ENCODE assay signal across 15 cellular contexts in the genomic region with DNA sequence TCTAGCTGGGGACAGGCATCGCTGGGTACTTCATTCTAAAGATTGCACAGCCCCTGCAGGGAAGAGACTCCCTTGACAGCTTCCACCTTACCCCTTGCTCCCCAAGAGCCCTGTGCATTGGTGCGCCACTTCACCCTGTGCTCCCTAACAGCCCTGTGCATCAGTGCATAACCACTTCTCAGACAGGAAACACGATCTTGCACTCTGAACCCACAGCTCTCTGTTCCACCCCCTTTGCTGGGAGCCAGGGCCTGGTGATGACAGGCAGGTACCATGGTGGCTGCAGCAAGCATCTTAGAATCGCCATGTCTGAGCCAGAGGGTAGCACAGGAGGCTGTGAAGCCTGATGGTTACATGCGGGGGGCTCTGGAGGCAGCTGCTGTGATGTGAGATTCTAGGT. TPM values are rescaled to one million over a fixed set of nuclear protein-coding genes. Genes with fewer than 3 reads are reported as not detected.
A peak's percentile ranks its signal among the peaks of the same experiment; 100 is the strongest.
DNase-seq lines count a peak whose midpoint lies in the region; ATAC-seq and TF ChIP-seq lines count a peak whose summit lies in the region.
"Had no signal": no experiment of that assay in that cellular context is flagged by ENCODE, and none has a peak within 500 bp of the region (broad histone marks: within the 10 kb centered on the region; RNA-seq: fewer than 3 reads in every experiment).

No MANE protein-coding gene starts in this region.

- ATAC-seq in GM18868 (IDR thresholded peaks at IDR 0.05; ENCODE audit: unreplicated experiment): peak; percentile 76
- peak; percentile 58 for ATAC-seq in HG02588 (IDR thresholded peaks at IDR 0.05; ENCODE audit: unreplicated experiment)

- WGBS in lower leg skin, 2 donors: 75 to 94% methylated on average over 3 to 5 of the region's 5 CpGs

- DNase-seq in NAMALWA (ENCODE audit: low spot score): peak; percentile 38
- DNase-seq in renal cortical epithelial cell (ENCODE audit: low read depth): peak; percentile 28
- no peak for DNase-seq in SKM-1 (lab: John Stamatoyannopoulos, UW; ENCODE audit: unreplicated experiment)
- DNase-seq in lower leg skin (ENCODE audit: low spot score in 2 of 2): no peak
- DNase-seq in NCI-H526 treated with DMSO at 0.1 percent for 48 hours (lab: John Stamatoyannopoulos, UW): no peak
- DNase-seq: activated CD8-positive, alpha-beta memory T cell treated with anti-CD3 and anti-CD28 coated beads, Interleukin-2, amount 50 U/mL, for 4 hours; dermis blood vessel endothelial cell; islet precursor cell; MG63; NCI-H345; T1000; tibial artery had no signal

- TF ChIP-seq CTCF in lower leg skin (IDR thresholded peaks at IDR 0.05): no peak

- TF ChIP-seq POLR2A in lower leg skin (IDR thresholded peaks at IDR 0.05): no peak

- intact Hi-C loops in lower leg skin (cut with DNase I; ENCODE audit: low total_unique reads): loop anchor here (10.0 kb wide), 1 partner anchor 141 kb away; no protein-coding TSS in a partner anchor

- no peak overlapping the region for H3K4me3 ChIP-seq in lower leg skin (ENCODE audit: low read depth, poor library complexity, severe bottlenecking)
- H3K4me3 ChIP-seq: MG63, tibial artery had no signal

RNA-seq across cellular contexts. Expression of a gene that starts 5.0 kb away (rescaled TPM):
- total RNA-seq in renal cortical epithelial cell: 0.35 and 11.1 TPM in 2 replicates
- total RNA-seq in lower leg skin: 1 to 10 TPM; 1.3 to 7.7 (median 2.2) TPM
- total RNA-seq: H4 had no signal

Comparison
In these comparisons a context has a peak if more than half of its experiments do, and no peak if none do; other contexts are left out.
1. DNase-seq: peak in NAMALWA (single experiment) and renal cortical epithelial cell (single experiment); none in SKM-1 (single experiment), lower leg skin (0 of 2) and NCI-H526 treated with DMSO at 0.1 percent for 48 hours (single experiment).